In genomic region chr2:41860078-41860514, GRCh38 we compare ENCODE assay signal across 8 cellular contexts.
DNase-seq lines count a peak whose midpoint lies in the region; ATAC-seq and TF ChIP-seq lines count a peak whose summit lies in the region.
"Not testable (repeated sequence)": the region's sequence is repeated elsewhere in the genome, so short reads cannot be mapped to it uniquely, and the experiment has no call there.

No MANE protein-coding gene starts in this region.

- in situ Hi-C loops in mammary epithelial cell (cut with MboI; ENCODE audit: low sequenced_read_pairs in 2 of 2), result loop anchor here in 1 of 2 donors (25.0 kb wide), 1 partner anchor 377 kb away; no protein-coding TSS in a partner anchor

- not testable (repeated sequence) for H2BK12ac ChIP-seq in trophoblast cell (ENCODE audit: low read length)

- intact Hi-C loops in mammary epithelial cell (cut with micrococcal nuclease); left lung (cut with DNase I): not testable (repeated sequence)

- not testable (repeated sequence) for H3K27me3 ChIP-seq in SK-N-SH (ENCODE audit: insufficient read depth); mammary epithelial cell (ENCODE audit: insufficient read depth, low read length); left lung; trophoblast cell (ENCODE audit: insufficient read depth, low read length)

- TF ChIP-seq RAD21 in SK-N-SH (IDR thresholded peaks at IDR 0.05; ENCODE audit: low read length), result not testable (repeated sequence)

- H3K4ac ChIP-seq in trophoblast cell (ENCODE audit: low read depth, low read length), result not testable (repeated sequence)

- H2AFZ ChIP-seq in SK-N-SH (ENCODE audit: low read depth) (peak overlapping the region; percentile 20; the same call in 1 of the 2 replicates), mammary epithelial cell (ENCODE audit: low read depth, low read length) (peak overlapping the region; percentile 48)
- not testable (repeated sequence) for H2AFZ ChIP-seq in trophoblast cell (ENCODE audit: insufficient read depth, low read length, poor library complexity)

- POLR2A ChIA-PET in SK-N-SH (lab: Yijun Ruan, JAX), result not testable (repeated sequence)

- H3K23ac ChIP-seq in trophoblast cell (ENCODE audit: low read length), result not testable (repeated sequence)

- DNase-seq in ELR (ENCODE audit: low read depth) (peak; percentile 86), LHCN-M2 (ENCODE audit: low read depth) (peak; percentile 82), mammary epithelial cell (peak; percentile 60), fibroblast of mammary gland (ENCODE audit: low read depth) (peak; percentile 72), trophoblast cell (peak; percentile 46 to 50)
- DNase-seq in SK-N-SH, left lung: not testable (repeated sequence)

- not testable (repeated sequence) for H3K36me3 ChIP-seq in SK-N-SH (replicated peaks in 1 of 2; ENCODE audit: control insufficient read depth in 1 of 2, insufficient read depth in 2 of 2, low read length in 1 of 2); mammary epithelial cell (ENCODE audit: insufficient read depth, low read length); left lung; trophoblast cell (ENCODE audit: control insufficient read depth in 1 of 2, insufficient read depth in 2 of 2, low read length in 2 of 2)

- not testable (repeated sequence) for H4K91ac ChIP-seq in trophoblast cell (ENCODE audit: low read depth, low read length)

- H2AK5ac ChIP-seq in trophoblast cell (ENCODE audit: low read length), result not testable (repeated sequence)

- H3K79me1 ChIP-seq in trophoblast cell (ENCODE audit: low read length), result not testable (repeated sequence)

- H3K27ac ChIP-seq in 22Rv1 (peak overlapping the region; percentile 26; the same call in 1 of the 2 replicates), SK-N-SH (ENCODE audit: low read depth in 2 of 2, low read length in 1 of 2) (peak overlapping the region in 1 of 2 experiments; percentile 18; a peak in 1 of 4 replicates), left lung (peak overlapping the region in 1 of 2 donors; percentile 49)
- H3K27ac ChIP-seq in mammary epithelial cell (ENCODE audit: insufficient read depth, low read depth, low read length); trophoblast cell (ENCODE audit: low read depth, low read length): not testable (repeated sequence)

- not testable (repeated sequence) for H3K4me3 ChIP-seq in SK-N-SH (ENCODE audit: low read depth in 2 of 2, low read length in 1 of 2); mammary epithelial cell (replicated peaks in 1 of 3; ENCODE audit: insufficient read depth in 1 of 3, low read depth in 2 of 3, low read length in 3 of 3); fibroblast of mammary gland (ENCODE audit: control insufficient read depth, low read depth, low read length); left lung; trophoblast cell (ENCODE audit: low read depth, low read length)

- not testable (repeated sequence) for H4K12ac ChIP-seq in trophoblast cell (ENCODE audit: low read depth, low read length)

- WGBS in SK-N-SH (ENCODE audit: low lambda C conversion rate), result 53% methylated on average over 7 of the region's 7 CpGs
- 49% methylated on average over 7 of the region's 7 CpGs for WGBS in mammary epithelial cell (ENCODE audit: low coverage, missing lambda C conversion rate)
- WGBS in trophoblast cell (ENCODE audit: extremely low coverage, insufficient coverage, insufficient read length), result no CpG with 5 or more reads among the region's 7 CpGs

- dilution Hi-C loops in mammary epithelial cell (cut with HindIII; ENCODE audit: low sequenced_read_pairs), result not testable (repeated sequence)

- not testable (repeated sequence) for H3K4me2 ChIP-seq in SK-N-SH; trophoblast cell (ENCODE audit: low read length)
- peak overlapping the region; percentile 61 for H3K4me2 ChIP-seq in mammary epithelial cell (ENCODE audit: insufficient read depth, low read depth, low read length)

- H2BK5ac ChIP-seq in trophoblast cell (ENCODE audit: low read depth, low read length, poor library complexity), result not testable (repeated sequence)

- not testable (repeated sequence) for H3K9ac ChIP-seq in SK-N-SH; mammary epithelial cell (ENCODE audit: insufficient read depth, low read length); trophoblast cell (ENCODE audit: low read length)

- H3K9me3 ChIP-seq in SK-N-SH; mammary epithelial cell (replicated peaks; ENCODE audit: insufficient read depth, low read length); left lung; trophoblast cell (ENCODE audit: insufficient read depth, low read depth, low read length): not testable (repeated sequence)

- H3K9me2 ChIP-seq in SK-N-SH, result not testable (repeated sequence)

- ATAC-seq in left lung, result peak; percentile 86

- CTCF ChIA-PET in SK-N-SH (lab: Yijun Ruan, JAX), result interaction anchor here (0.6 to 3.4 kb wide), 9 partner anchors 9 to 229 kb away, joined by 3 to 42 read pairs (median 4); no protein-coding TSS in a partner anchor
- CTCF ChIA-PET in mammary epithelial cell (lab: Charles Lee; ENCODE audit: low non-redundant PET), result interaction anchor here (0.6 kb wide), 1 partner anchor 229 kb away, joined by 4 read pairs; no protein-coding TSS in a partner anchor

- H3K4me1 ChIP-seq in SK-N-SH (ENCODE audit: control insufficient read depth in 1 of 2, insufficient read depth in 2 of 2, low read depth in 1 of 2, low read length in 1 of 2); mammary epithelial cell (ENCODE audit: insufficient read depth, low read length); left lung; trophoblast cell (ENCODE audit: control insufficient read depth in 1 of 2, insufficient read depth in 2 of 2, low read length in 2 of 2): not testable (repeated sequence)

- not testable (repeated sequence) for H2BK120ac ChIP-seq in trophoblast cell (ENCODE audit: insufficient read depth, low read length, poor library complexity)

- not testable (repeated sequence) for H3K14ac ChIP-seq in trophoblast cell (ENCODE audit: low read length)

- not testable (repeated sequence) for TF ChIP-seq CTCF in 22Rv1 (IDR thresholded peaks at IDR 0.05); SK-N-SH (IDR thresholded peaks at IDR 0.05); mammary epithelial cell (conservative IDR thresholded peaks at IDR 0.05 in 1 of 2, IDR thresholded peaks at IDR 0.05 in 1 of 2; ENCODE audit: extremely low read depth in 1 of 2, insufficient read depth in 1 of 2, low read depth in 1 of 2, low read length in 2 of 2); fibroblast of mammary gland (conservative IDR thresholded peaks at IDR 0.05; ENCODE audit: control insufficient read depth, insufficient read depth, low read depth, low read length); left lung (IDR thresholded peaks at IDR 0.05)

- not testable (repeated sequence) for TF ChIP-seq EP300 in SK-N-SH (IDR thresholded peaks at IDR 0.05; ENCODE audit: borderline replicate concordance in 1 of 2, low read depth in 1 of 2, low read length in 1 of 2)

- H3F3A ChIP-seq in SK-N-SH (replicated peaks; ENCODE audit: insufficient read depth), result not testable (repeated sequence)

- not testable (repeated sequence) for H4K8ac ChIP-seq in trophoblast cell (ENCODE audit: low read depth, low read length)

- BruUV-seq in mammary epithelial cell (replicated peaks; lab: Mats Ljungman, UMichigan), result not testable (repeated sequence)

- not testable (repeated sequence) for H4K20me1 ChIP-seq in SK-N-SH (ENCODE audit: insufficient read depth); mammary epithelial cell (ENCODE audit: insufficient read depth, low read length)

- H3K79me2 ChIP-seq in SK-N-SH (ENCODE audit: insufficient read depth); mammary epithelial cell (ENCODE audit: insufficient read depth, low read length); trophoblast cell (ENCODE audit: control insufficient read depth, insufficient read depth, low read length, poor library complexity): not testable (repeated sequence)

- not testable (repeated sequence) for H3K18ac ChIP-seq in trophoblast cell (ENCODE audit: low read length)

TF ChIP-seq in SK-N-SH, 30 proteins besides CTCF, POLR2A, EP300 and RAD21:
- peak; percentile 39 for TF ChIP-seq JUND (IDR thresholded peaks at IDR 0.05)
- TF ChIP-seq FOSL2 (IDR thresholded peaks at IDR 0.05; ENCODE audit: borderline replicate concordance, low read depth), result peak; percentile 60; the same call in 1 of the 2 replicates
TF ChIP-seq in SK-N-SH: peak in this region for 2; not testable (repeated sequence) for 28.
